8 cellular contexts compared by ENCODE assay signal in genomic region chrX:2710496-2710895, GRCh38. TPM values are rescaled to one million over a fixed set of nuclear protein-coding genes. Genes with fewer than 3 reads are reported as not detected.
DNase-seq lines count a peak whose midpoint lies in the region; ATAC-seq and TF ChIP-seq lines count a peak whose summit lies in the region.

No MANE protein-coding gene starts in this region.

- H3K36me3 Mint-ChIP-seq in activated T-cell treated with anti-CD3 and anti-CD28 coated beads, Interleukin-2, amount 50 U/mL, for 24 hours (ENCODE audit: low read depth), result peaks cover 40% of the 10 kb centered on the region
- H3K36me3 Mint-ChIP-seq in activated naive CD8-positive, alpha-beta T cell treated with anti-CD3 and anti-CD28 coated beads for 36 hours, result peaks cover 33% of the 10 kb centered on the region
- H3K36me3 Mint-ChIP-seq in memory B cell (peaks cover 8% of the 10 kb centered on the region), type B pancreatic cell (peaks cover 16% of the 10 kb centered on the region)

- no peak for ATAC-seq in memory B cell (ENCODE audit: low read depth)

- H3K9me3 Mint-ChIP-seq in activated T-cell treated with anti-CD3 and anti-CD28 coated beads, Interleukin-2, amount 50 U/mL, for 24 hours, result no peaks in the 10 kb centered on the region
- no peaks in the 10 kb centered on the region for H3K9me3 Mint-ChIP-seq in activated naive CD8-positive, alpha-beta T cell treated with anti-CD3 and anti-CD28 coated beads for 36 hours
- H3K9me3 Mint-ChIP-seq in memory B cell (no peaks in the 10 kb centered on the region), type B pancreatic cell (no peaks in the 10 kb centered on the region)

- peak overlapping the region; percentile 74 for H3K4me3 Mint-ChIP-seq in activated T-cell treated with anti-CD3 and anti-CD28 coated beads, Interleukin-2, amount 50 U/mL, for 24 hours
- H3K4me3 Mint-ChIP-seq in activated naive CD8-positive, alpha-beta T cell treated with anti-CD3 and anti-CD28 coated beads for 36 hours, result peak overlapping the region; percentile 61
- peak overlapping the region; percentile 50 for H3K4me3 Mint-ChIP-seq in memory B cell
- H3K4me3 Mint-ChIP-seq in type B pancreatic cell, result peak overlapping the region; percentile 80

- peak; percentile 67 for DNase-seq in activated T-cell treated with anti-CD3 and anti-CD28 coated beads, Interleukin-2, amount 50 U/mL, for 24 hours
- DNase-seq in activated T-cell treated with anti-CD3 and anti-CD28 coated beads, Interleukin-2, amount 50 U/mL, for 1 hour, result no peak
- DNase-seq in activated naive CD8-positive, alpha-beta T cell treated with anti-CD3 and anti-CD28 coated beads for 36 hours, result peak; percentile 37
- no peak for DNase-seq in memory B cell (ENCODE audit: low spot score in 2 of 2)
- DNase-seq in type B pancreatic cell (ENCODE audit: extremely low spot score, unreplicated experiment), result no peak
- no peak for DNase-seq in activated gamma-delta T cell (lab: John Stamatoyannopoulos, UW)
- no peak for DNase-seq in SIG-M5 treated with dmso at 0.1 percent for 504 hours (lab: John Stamatoyannopoulos, UW; ENCODE audit: unreplicated experiment)
- no peak for DNase-seq in NCI-H1436 (lab: John Stamatoyannopoulos, UW)

- peak overlapping the region; percentile 99 for H3K27ac Mint-ChIP-seq in activated T-cell treated with anti-CD3 and anti-CD28 coated beads, Interleukin-2, amount 50 U/mL, for 24 hours
- H3K27ac Mint-ChIP-seq in activated naive CD8-positive, alpha-beta T cell treated with anti-CD3 and anti-CD28 coated beads for 36 hours, result peak overlapping the region; percentile 95
- H3K27ac Mint-ChIP-seq in memory B cell (peak overlapping the region; percentile 74), type B pancreatic cell (peak overlapping the region; percentile 97)

- TF ChIP-seq CTCF in type B pancreatic cell (conservative IDR thresholded peaks at IDR 0.05), result no peak

- H3K27me3 Mint-ChIP-seq in activated T-cell treated with anti-CD3 and anti-CD28 coated beads, Interleukin-2, amount 50 U/mL, for 24 hours, result no peaks in the 10 kb centered on the region
- H3K27me3 Mint-ChIP-seq in activated naive CD8-positive, alpha-beta T cell treated with anti-CD3 and anti-CD28 coated beads for 36 hours, result no peaks in the 10 kb centered on the region
- H3K27me3 Mint-ChIP-seq in memory B cell (no peaks in the 10 kb centered on the region), type B pancreatic cell (no peaks in the 10 kb centered on the region)

- peaks cover 73% of the 10 kb centered on the region for H3K4me1 Mint-ChIP-seq in activated T-cell treated with anti-CD3 and anti-CD28 coated beads, Interleukin-2, amount 50 U/mL, for 24 hours (ENCODE audit: low read depth)
- peaks cover 67% of the 10 kb centered on the region for H3K4me1 Mint-ChIP-seq in activated naive CD8-positive, alpha-beta T cell treated with anti-CD3 and anti-CD28 coated beads for 36 hours
- H3K4me1 Mint-ChIP-seq in memory B cell (peaks cover 39% of the 10 kb centered on the region), type B pancreatic cell (ENCODE audit: unreplicated experiment) (peaks cover 39% of the 10 kb centered on the region)

RNA-seq across cellular contexts. Expression of gene CD99, which starts 19.4 kb away (rescaled TPM):
- total RNA-seq in activated naive CD8-positive, alpha-beta T cell treated with anti-CD3 and anti-CD28 coated beads for 36 hours, result 100 to 1,000 TPM; 112 to 116 TPM
- 292 and 372 TPM in 2 replicates for total RNA-seq in type B pancreatic cell (ENCODE audit: low replicate concordance)

RNA-seq across cellular contexts. Expression of gene XG, which starts 41.3 kb away (rescaled TPM):
- not detected for total RNA-seq in activated naive CD8-positive, alpha-beta T cell treated with anti-CD3 and anti-CD28 coated beads for 36 hours
- 0.55 and 0.63 TPM in 2 replicates for total RNA-seq in type B pancreatic cell (ENCODE audit: low replicate concordance)

Comparison
In these comparisons a context has a peak if more than half of its experiments do, and no peak if none do; other contexts are left out.
1. DNase-seq: peak in activated T-cell treated with anti-CD3 and anti-CD28 coated beads, Interleukin-2, amount 50 U/mL, for 24 hours (single experiment) and activated naive CD8-positive, alpha-beta T cell treated with anti-CD3 and anti-CD28 coated beads for 36 hours (single experiment); none in activated T-cell treated with anti-CD3 and anti-CD28 coated beads, Interleukin-2, amount 50 U/mL, for 1 hour (single experiment), memory B cell (0 of 2), type B pancreatic cell (single experiment), activated gamma-delta T cell (single experiment), SIG-M5 treated with dmso at 0.1 percent for 504 hours (single experiment) and NCI-H1436 (single experiment).
2. Peak in every context shown above with its lines, with median percentiles within 50 percentile points of each other: H3K27ac Mint-ChIP-seq and H3K4me3 Mint-ChIP-seq.